8 cellular contexts compared by ENCODE assay signal in the genomic region with DNA sequence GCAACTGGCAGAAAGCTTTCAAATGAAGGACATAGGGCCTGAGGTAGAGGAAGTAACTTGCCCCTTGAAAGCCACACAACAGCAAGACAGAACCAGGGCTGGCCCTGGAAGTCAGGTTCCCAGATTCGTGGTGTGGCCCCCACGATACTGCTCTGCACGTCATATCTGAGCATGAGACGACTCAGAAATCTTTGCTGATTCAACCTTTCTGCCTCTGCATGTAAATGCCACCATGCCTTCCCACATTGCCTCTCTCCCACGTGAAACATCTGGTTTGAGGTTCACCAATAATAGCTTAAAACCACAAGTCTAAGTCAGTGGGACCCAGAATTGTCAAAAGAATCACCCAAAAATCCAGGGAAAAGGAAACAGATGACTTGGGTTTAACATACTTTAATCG.
DNase-seq lines count a peak whose midpoint lies in the region; ATAC-seq and FAIRE-seq lines count a peak whose summit lies in the region.
"Had no signal": no experiment of that assay in that cellular context is flagged by ENCODE, and none has a peak within 500 bp of the region (broad histone marks: within the 10 kb centered on the region; RNA-seq: fewer than 3 reads in every experiment).

No MANE protein-coding gene starts in this region.

- H3K9me3 ChIP-seq in neuronal stem cell (replicated peaks in 1 of 2; ENCODE audit: control insufficient read depth in 2 of 2, insufficient read depth in 1 of 2, low read depth in 1 of 2, low read length in 2 of 2): no peaks in the 10 kb centered on the region
- H3K9me3 ChIP-seq: uterus had no signal

- no peak overlapping the region for H4K91ac ChIP-seq in neuronal stem cell (ENCODE audit: low read depth, low read length, poor library complexity)

- H3K9ac ChIP-seq in neuronal stem cell (ENCODE audit: low read depth, low read length, poor library complexity): no peak overlapping the region

- H3K4me3 ChIP-seq in neuronal stem cell (ENCODE audit: low read length in 2 of 2): no peak overlapping the region
- H3K4me3 ChIP-seq: uterus had no signal

- DNase-seq in GM19239 (ENCODE audit: insufficient read length, low spot score) (no peak), OCI-M1 (lab: John Stamatoyannopoulos, UW) (peak; percentile 49), neuronal stem cell (ENCODE audit: low spot score) (no peak), RPMI8226 (no peak)
- DNase-seq in activated naive CD8-positive, alpha-beta T cell treated with anti-CD3 and anti-CD28 coated beads, Interleukin-2, amount 50 U/mL, for 24 hours: peak; percentile 50
- peak; percentile 30 for DNase-seq in stimulated activated CD8-positive, alpha-beta memory T cell treated with anti-CD3 and anti-CD28 coated beads, Interleukin-12 subunit alpha, Interleukin-12 subunit beta, amount 100 ng/mL, for 4 hours (ENCODE audit: low read depth)
- DNase-seq: uterus had no signal

- H2BK15ac ChIP-seq in neuronal stem cell (ENCODE audit: low read length): no peak overlapping the region

- H3K27me3 Mint-ChIP-seq in activated naive CD8-positive, alpha-beta T cell treated with anti-CD3 and anti-CD28 coated beads, Interleukin-2, amount 50 U/mL, for 24 hours: no peaks in the 10 kb centered on the region

- H2AFZ ChIP-seq in neuronal stem cell (ENCODE audit: low read length): no peak overlapping the region

- no peak overlapping the region for H3K14ac ChIP-seq in neuronal stem cell (ENCODE audit: low read length)

- H3K4ac ChIP-seq in neuronal stem cell (ENCODE audit: low read length): no peak overlapping the region

- FAIRE-seq in GM19239 (lab: Jason Lieb, UNC): peak; percentile 37

- H3K4me3 Mint-ChIP-seq in activated naive CD8-positive, alpha-beta T cell treated with anti-CD3 and anti-CD28 coated beads, Interleukin-2, amount 50 U/mL, for 24 hours: peak overlapping the region; percentile 33

- H4K8ac ChIP-seq in neuronal stem cell (ENCODE audit: low read depth, low read length): no peak overlapping the region

- H3K18ac ChIP-seq in neuronal stem cell (ENCODE audit: low read length): no peak overlapping the region

- H3K27ac ChIP-seq in neuronal stem cell (replicated peaks; ENCODE audit: low read length): no peak overlapping the region

- no CpG with 5 or more reads among the region's 6 CpGs for WGBS in neuronal stem cell (ENCODE audit: extremely low coverage in 2 of 2, insufficient read length in 2 of 2, insufficient replicate concordance in 1 of 2), 2 donors

- peaks cover 8% of the 10 kb centered on the region for H3K36me3 Mint-ChIP-seq in activated naive CD8-positive, alpha-beta T cell treated with anti-CD3 and anti-CD28 coated beads, Interleukin-2, amount 50 U/mL, for 24 hours (ENCODE audit: low read depth)

- H2BK5ac ChIP-seq in neuronal stem cell (ENCODE audit: low read length): no peak overlapping the region

- H3K4me1 ChIP-seq in neuronal stem cell (ENCODE audit: control insufficient read depth in 2 of 2, insufficient read depth in 1 of 2, low read depth in 1 of 2, low read length in 2 of 2): peaks cover 0 to 1% of the 10 kb centered on the region in 2 donors

- peak; percentile 45 for ATAC-seq in activated naive CD8-positive, alpha-beta T cell treated with anti-CD3 and anti-CD28 coated beads, Interleukin-2, amount 50 U/mL, for 24 hours
- no peak for ATAC-seq in HG02938 (IDR thresholded peaks at IDR 0.05; ENCODE audit: unreplicated experiment)

- H3K79me1 ChIP-seq in neuronal stem cell (ENCODE audit: low read depth, low read length): no peaks in the 10 kb centered on the region

- no peak overlapping the region for H3K23ac ChIP-seq in neuronal stem cell (ENCODE audit: low read depth, low read length, poor library complexity)

- no peaks in the 10 kb centered on the region for H3K27me3 ChIP-seq in neuronal stem cell (ENCODE audit: control insufficient read depth in 3 of 3, insufficient read depth in 3 of 3, low read depth in 1 of 3, low read length in 3 of 3)
- H3K27me3 ChIP-seq: uterus had no signal

- peaks cover 11% of the 10 kb centered on the region for H3K9me3 Mint-ChIP-seq in activated naive CD8-positive, alpha-beta T cell treated with anti-CD3 and anti-CD28 coated beads, Interleukin-2, amount 50 U/mL, for 24 hours

- no peak overlapping the region for H2AK5ac ChIP-seq in neuronal stem cell (ENCODE audit: low read depth, low read length)

- H2BK12ac ChIP-seq in neuronal stem cell (ENCODE audit: low read length): no peak overlapping the region

- H2BK120ac ChIP-seq in neuronal stem cell (ENCODE audit: low read depth, low read length): no peak overlapping the region

- H3K4me2 ChIP-seq in neuronal stem cell (ENCODE audit: insufficient read depth, low read length, poor library complexity, severe bottlenecking): no peak overlapping the region

- H3K36me3 ChIP-seq in neuronal stem cell (replicated peaks in 1 of 2; ENCODE audit: control insufficient read depth in 2 of 2, insufficient read depth in 2 of 2, low read length in 2 of 2): no peaks in the 10 kb centered on the region
- H3K36me3 ChIP-seq: uterus had no signal

- peak overlapping the region; percentile 72 for H3K27ac Mint-ChIP-seq in activated naive CD8-positive, alpha-beta T cell treated with anti-CD3 and anti-CD28 coated beads, Interleukin-2, amount 50 U/mL, for 24 hours

- H3K4me1 Mint-ChIP-seq in activated naive CD8-positive, alpha-beta T cell treated with anti-CD3 and anti-CD28 coated beads, Interleukin-2, amount 50 U/mL, for 24 hours: peaks cover 99% of the 10 kb centered on the region

Comparison
In these comparisons a context has a peak if more than half of its experiments do, and no peak if none do; other contexts are left out.
1. DNase-seq: peak in OCI-M1 (single experiment), activated naive CD8-positive, alpha-beta T cell treated with anti-CD3 and anti-CD28 coated beads, Interleukin-2, amount 50 U/mL, for 24 hours (single experiment) and stimulated activated CD8-positive, alpha-beta memory T cell treated with anti-CD3 and anti-CD28 coated beads, Interleukin-12 subunit alpha, Interleukin-12 subunit beta, amount 100 ng/mL, for 4 hours (single experiment); none in GM19239 (single experiment), neuronal stem cell (single experiment) and RPMI8226 (single experiment).